ENCODE assay signal across 1 cellular context in the genomic region with DNA sequence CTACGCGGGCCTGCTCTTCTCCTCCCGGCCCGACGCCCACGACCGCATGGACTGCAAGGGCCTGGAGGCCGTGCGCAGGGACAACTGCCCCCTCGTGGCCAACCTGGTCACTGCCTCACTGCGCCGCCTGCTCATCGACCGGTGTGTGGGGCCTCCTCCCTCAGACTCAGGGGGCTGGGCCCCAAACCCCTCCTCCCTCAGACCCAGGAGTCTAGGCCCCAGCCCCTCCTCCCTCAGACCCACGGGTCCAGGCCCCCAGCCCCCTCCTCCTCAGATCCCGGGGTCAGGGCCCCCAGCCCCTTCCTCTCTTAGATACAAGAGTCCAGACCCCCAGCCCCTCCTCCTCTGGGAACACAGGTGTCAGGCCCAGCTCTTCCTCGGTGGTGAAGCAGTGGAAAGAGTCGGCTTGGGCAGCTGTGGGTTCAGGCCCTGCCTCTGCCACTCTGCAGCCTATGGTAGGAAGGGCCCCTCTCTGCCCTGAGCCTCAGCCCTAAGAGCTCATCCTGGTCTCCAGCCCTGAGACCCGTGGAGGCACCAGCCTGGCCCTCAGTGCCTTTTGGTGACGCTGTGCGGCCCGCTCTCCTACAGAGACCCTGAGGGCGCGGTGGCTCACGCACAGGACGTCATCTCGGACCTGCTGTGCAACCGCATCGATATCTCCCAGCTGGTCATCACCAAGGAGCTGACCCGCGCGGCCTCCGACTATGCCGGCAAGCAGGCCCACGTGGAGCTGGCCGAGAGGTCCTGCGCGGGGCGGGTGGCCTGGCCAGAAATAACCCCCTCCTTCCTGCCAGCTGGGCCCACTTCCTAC.
TF ChIP-seq lines count a peak whose summit lies in the region.

No MANE protein-coding gene starts in this region.

TF ChIP-seq in endothelial cell of umbilical vein, 7 proteins besides CTCF, POLR2A, EP300 and RAD21:
- TF ChIP-seq JUN (IDR thresholded peaks at IDR 0.05; ENCODE audit: borderline replicate concordance, insufficient read depth, insufficient read length, low read depth), result no peak
- TF ChIP-seq, protein P1, sequence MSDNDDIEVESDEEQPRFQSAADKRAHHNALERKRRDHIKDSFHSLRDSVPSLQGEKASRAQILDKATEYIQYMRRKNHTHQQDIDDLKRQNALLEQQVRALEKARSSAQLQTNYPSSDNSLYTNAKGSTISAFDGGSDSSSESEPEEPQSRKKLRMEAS (IDR thresholded peaks at IDR 0.05; ENCODE audit: insufficient read depth, insufficient read length), result peak; percentile 43
- peak; percentile 82 for TF ChIP-seq MYC (IDR thresholded peaks at IDR 0.05; ENCODE audit: low read depth, low read length)
- no peak for TF ChIP-seq GATA2 (IDR thresholded peaks at IDR 0.05; ENCODE audit: insufficient read depth, insufficient read length, low read depth, low read length)
